Comparison of ENCODE assay signal across 14 cellular contexts in the genomic region with DNA sequence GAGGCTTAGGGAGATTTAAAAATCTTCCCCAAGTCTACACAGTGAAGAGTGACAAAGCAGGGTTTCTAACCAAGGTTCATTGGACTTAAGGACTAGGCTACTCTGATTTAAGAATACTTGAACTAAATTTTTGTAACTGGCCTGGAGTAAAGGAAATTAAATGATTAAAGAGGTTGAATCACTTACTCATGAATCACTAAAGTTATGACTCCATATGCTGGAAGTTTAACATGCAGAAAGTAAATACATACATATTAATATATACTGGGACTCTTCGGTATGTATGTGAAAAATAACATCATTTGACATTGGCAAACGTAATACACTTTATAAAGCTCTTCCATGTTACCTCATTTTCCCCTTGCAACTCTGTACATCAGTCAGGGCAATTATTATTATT.
DNase-seq lines count a peak whose midpoint lies in the region; ATAC-seq and TF ChIP-seq lines count a peak whose summit lies in the region.
"Had no signal": no experiment of that assay in that cellular context is flagged by ENCODE, and none has a peak within 500 bp of the region (broad histone marks: within the 10 kb centered on the region; RNA-seq: fewer than 3 reads in every experiment).

No MANE protein-coding gene starts in this region.

- no peaks in the 10 kb centered on the region for H3K9me3 ChIP-seq in IMR-90 (ENCODE audit: control insufficient read depth, insufficient read depth, low read length)
- no peaks in the 10 kb centered on the region for H3K9me3 ChIP-seq in RWPE2 (ENCODE audit: severe bottlenecking)
- H3K9me3 ChIP-seq in right lobe of liver, result no peaks in the 10 kb centered on the region
- H3K9me3 ChIP-seq: HAP-1 had no signal

- dilution Hi-C loops in IMR-90 (cut with HindIII; ENCODE audit: low sequenced_read_pairs, unreplicated experiment), result no loop called here

- no peak overlapping the region for H2AK9ac ChIP-seq in IMR-90 (replicated peaks; ENCODE audit: low read depth, low read length, poor library complexity)

- no peak overlapping the region for H2BK5ac ChIP-seq in IMR-90 (ENCODE audit: low read depth, low read length, poor library complexity, severe bottlenecking)

- POLR2A ChIA-PET in IMR-90 (lab: Charles Lee; ENCODE audit: unreplicated experiment), result no interaction called here

- intact Hi-C loops in IMR-90 (cut with micrococcal nuclease), result no loop called here
- intact Hi-C loops in right lobe of liver (cut with DNase I), result no loop called here

- BruUV-seq in IMR-90 (replicated peaks; lab: Mats Ljungman, UMichigan), result no TSS peak

- H2BK15ac ChIP-seq in IMR-90 (ENCODE audit: low read depth, low read length), result no peak overlapping the region

- no peak overlapping the region for H2BK20ac ChIP-seq in IMR-90 (ENCODE audit: low read depth, low read length)

- CTCF ChIA-PET in IMR-90 (lab: Yijun Ruan, JAX), result no interaction called here

- no peaks in the 10 kb centered on the region for H3K79me1 ChIP-seq in IMR-90 (ENCODE audit: low read depth in 1 of 2, low read length in 2 of 2)

- H2AFZ ChIP-seq in IMR-90 (replicated peaks; ENCODE audit: low read length, poor library complexity), result no peak overlapping the region

- H3K56ac ChIP-seq in IMR-90 (ENCODE audit: extremely low read depth, insufficient read depth, low read length), result no peak overlapping the region

- in situ Hi-C loops in IMR-90 (cut with MboI; ENCODE audit: low sequenced_read_pairs), result no loop called here

- no peak overlapping the region for H4K91ac ChIP-seq in IMR-90 (ENCODE audit: insufficient read depth, low read depth, low read length)

- no peak for TF ChIP-seq RAD21 in IMR-90 (IDR thresholded peaks at IDR 0.05; ENCODE audit: low read length)

- WGBS in IMR-90 (ENCODE audit: extremely low coverage in 2 of 2, insufficient read length in 1 of 2), 2 experiments, result no CpG with 5 or more reads among the region's 2 CpGs
- WGBS in right lobe of liver (ENCODE audit: insufficient coverage, low coverage, low lambda C conversion rate, missing lambda C conversion rate), result 42% methylated on average over 2 of the region's 2 CpGs

- H3K23ac ChIP-seq in IMR-90 (ENCODE audit: low read depth, low read length), result no peak overlapping the region

- DNase-seq in IMR-90, result peak; percentile 15
- DNase-seq in RWPE2 (ENCODE audit: low spot score), result no peak
- peak; percentile 54 for DNase-seq in epithelial cell of esophagus (ENCODE audit: low read depth)
- DNase-seq in NCI-H524 treated with DMSO at 0.1 percent for 48 hours (lab: John Stamatoyannopoulos, UW), result no peak
- no peak for DNase-seq in right lobe of liver
- DNase-seq: C1 segment of cervical spinal cord; Calu3; CD4-positive, alpha-beta memory T cell; COR-L47; DMS53; DMS79 treated with DMSO at 0.1 percent for 48 hours; GOT3 had no signal

- TF ChIP-seq CTCF in IMR-90 (conservative IDR thresholded peaks at IDR 0.05; ENCODE audit: low read depth, low read length) (no peak), RWPE2 (IDR thresholded peaks at IDR 0.05; ENCODE audit: poor library complexity, severe bottlenecking) (no peak), epithelial cell of esophagus (IDR thresholded peaks at IDR 0.05; ENCODE audit: insufficient read depth, low read depth, low read length, missing control alignments) (no peak), right lobe of liver (IDR thresholded peaks at IDR 0.05) (no peak)

- H3K36me3 ChIP-seq in IMR-90 (ENCODE audit: control insufficient read depth, insufficient read depth, low read length), result no peaks in the 10 kb centered on the region
- no peaks in the 10 kb centered on the region for H3K36me3 ChIP-seq in RWPE2 (ENCODE audit: low read depth)
- no peaks in the 10 kb centered on the region for H3K36me3 ChIP-seq in right lobe of liver
- H3K36me3 ChIP-seq: HAP-1 had no signal

- H2BK120ac ChIP-seq in IMR-90 (ENCODE audit: low read depth, low read length), result no peak overlapping the region

- no peak overlapping the region for H3K9ac ChIP-seq in IMR-90 (ENCODE audit: low read depth, low read length)

- H4K20me1 ChIP-seq in IMR-90 (ENCODE audit: insufficient read depth, low read length), result no peaks in the 10 kb centered on the region

- no peak overlapping the region for H4K5ac ChIP-seq in IMR-90 (ENCODE audit: low read depth, low read length)

- no peak for TF ChIP-seq POLR2A in IMR-90 (IDR thresholded peaks at IDR 0.05; ENCODE audit: low read depth, low read length)
- no peak for TF ChIP-seq POLR2A in right lobe of liver (IDR thresholded peaks at IDR 0.05)

- H3K4me1 ChIP-seq in IMR-90 (ENCODE audit: control insufficient read depth, insufficient read depth, low read length) (no peaks in the 10 kb centered on the region), RWPE2 (ENCODE audit: insufficient read depth, poor library complexity, severe bottlenecking) (peaks cover 8% of the 10 kb centered on the region), right lobe of liver (no peaks in the 10 kb centered on the region)

- no peak overlapping the region for H3K14ac ChIP-seq in IMR-90 (replicated peaks; ENCODE audit: low read depth, low read length)

- H3K27ac ChIP-seq in IMR-90 (ENCODE audit: insufficient read depth, low read length) (no peak overlapping the region), RWPE2 (ENCODE audit: poor library complexity, severe bottlenecking) (no peak overlapping the region), right lobe of liver (no peak overlapping the region)

- ATAC-seq in IMR-90 (ENCODE audit: low read depth) (no peak), RWPE2 (ENCODE audit: low read depth) (peak; percentile 59; the same call in 2 of the 3 replicates), HG02623 (IDR thresholded peaks at IDR 0.05; ENCODE audit: unreplicated experiment) (no peak), right lobe of liver (no peak)

- no peak overlapping the region for H3K4ac ChIP-seq in IMR-90 (ENCODE audit: low read depth, low read length)

- no peak overlapping the region for H4K8ac ChIP-seq in IMR-90 (ENCODE audit: low read depth in 2 of 2, low read length in 2 of 2)

- no peak overlapping the region for H3K4me3 ChIP-seq in IMR-90 (ENCODE audit: insufficient read depth, low read depth, low read length)
- H3K4me3 ChIP-seq in RWPE2 (ENCODE audit: severe bottlenecking), result no peak overlapping the region
- no peak overlapping the region for H3K4me3 ChIP-seq in epithelial cell of esophagus (ENCODE audit: low read length)
- no peak overlapping the region for H3K4me3 ChIP-seq in right lobe of liver
- H3K4me3 ChIP-seq: HAP-1 had no signal

- H3K9me1 ChIP-seq in IMR-90 (ENCODE audit: insufficient read depth, low read length), result no peaks in the 10 kb centered on the region

- no peaks in the 10 kb centered on the region for H3K27me3 ChIP-seq in IMR-90 (ENCODE audit: control insufficient read depth, insufficient read depth, low read length)
- no peaks in the 10 kb centered on the region for H3K27me3 ChIP-seq in RWPE2 (ENCODE audit: insufficient read depth, poor library complexity, severe bottlenecking)
- no peaks in the 10 kb centered on the region for H3K27me3 ChIP-seq in right lobe of liver

- H3K18ac ChIP-seq in IMR-90 (ENCODE audit: low read depth, low read length), result no peak overlapping the region

- H3K4me2 ChIP-seq in IMR-90 (ENCODE audit: low read depth, low read length), result no peak overlapping the region

- no peak overlapping the region for H2AK5ac ChIP-seq in IMR-90 (ENCODE audit: low read depth, low read length)

TF ChIP-seq in IMR-90, 13 proteins besides CTCF, POLR2A, EP300 and RAD21:
- TF ChIP-seq RFX5 (IDR thresholded peaks at IDR 0.05; ENCODE audit: low read depth, low read length) (no peak), MAFK (IDR thresholded peaks at IDR 0.05; ENCODE audit: low read depth, low read length) (no peak)

Comparison
In these comparisons a context has a peak if more than half of its experiments do, and no peak if none do; other contexts are left out.
1. DNase-seq: peak in IMR-90 (single experiment) and epithelial cell of esophagus (single experiment); none in RWPE2 (single experiment), NCI-H524 treated with DMSO at 0.1 percent for 48 hours (single experiment) and right lobe of liver (0 of 3).